In the genomic region with DNA sequence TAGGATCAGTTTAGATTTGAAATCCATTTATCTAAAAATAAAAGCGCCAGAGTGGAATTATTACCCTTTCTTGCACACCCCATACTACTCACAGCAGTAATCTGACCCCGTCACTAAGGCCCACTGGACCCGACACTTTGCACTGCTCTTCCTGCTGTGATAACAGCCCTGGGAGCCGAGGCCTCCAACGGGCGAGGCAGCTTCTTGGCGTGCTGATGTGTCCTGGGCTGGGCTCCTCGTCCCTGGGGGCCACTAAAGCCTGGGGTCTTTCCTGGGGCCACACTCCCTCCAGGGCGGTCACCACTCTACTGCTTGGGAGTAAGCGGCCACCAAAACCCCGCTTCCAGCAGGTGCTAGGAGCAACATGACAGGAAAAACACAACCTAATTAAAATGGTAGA, we compare ENCODE assay signal across 34 cellular contexts.
"Had no signal": no experiment of that assay in that cellular context is flagged by ENCODE, and none has a peak within 500 bp of the region (broad histone marks: within the 10 kb centered on the region; RNA-seq: fewer than 3 reads in every experiment).

No MANE protein-coding gene starts in this region.

- H3K4me1 Mint-ChIP-seq: activated naive CD4-positive, alpha-beta T cell treated with anti-CD3 and anti-CD28 coated beads, Interleukin-2, amount 50 U/mL, for 24 hours; activated naive CD8-positive, alpha-beta T cell treated with anti-CD3 and anti-CD28 coated beads, Interleukin-2, amount 50 U/mL, for 24 hours; brain had no signal

- H3K36me3 ChIP-seq: colonic mucosa had no signal

- H3K9me3 ChIP-seq: adrenal gland, ascending aorta, breast epithelium, colonic mucosa, gastrocnemius medialis had no signal

- H3K27me3 Mint-ChIP-seq: activated B cell treated with CpG ODN at 0.5 μM for 24 hours; activated CD4-positive, alpha-beta memory T cell treated with anti-CD3 and anti-CD28 coated beads for 36 hours; activated CD4-positive, alpha-beta T cell treated with anti-CD3 and anti-CD28 coated beads, Interleukin-2, amount 10 ng/mL, durations not matched to agents 24 days and 14 days; activated CD8-positive, alpha-beta memory T cell treated with anti-CD3 and anti-CD28 coated beads, Interleukin-2, amount 10 ng/mL, durations not matched to agents 7 days and 5 days; activated naive CD4-positive, alpha-beta T cell treated with anti-CD3 and anti-CD28 coated beads, Interleukin-2, amount 50 U/mL, for 24 hours; activated naive CD8-positive, alpha-beta T cell treated with anti-CD3 and anti-CD28 coated beads for 36 hours; activated naive CD8-positive, alpha-beta T cell treated with anti-CD3 and anti-CD28 coated beads, Interleukin-2, amount 50 U/mL, for 24 hours; brain; T-helper 17 cell had no signal

- H3K4me3 Mint-ChIP-seq: activated B cell treated with CpG ODN at 0.5 μM for 24 hours; activated CD4-positive, alpha-beta memory T cell treated with anti-CD3 and anti-CD28 coated beads for 36 hours; activated CD4-positive, alpha-beta T cell treated with anti-CD3 and anti-CD28 coated beads, Interleukin-2, amount 10 ng/mL, durations not matched to agents 24 days and 14 days; activated CD8-positive, alpha-beta memory T cell treated with anti-CD3 and anti-CD28 coated beads, Interleukin-2, amount 10 ng/mL, durations not matched to agents 7 days and 5 days; activated CD8-positive, alpha-beta T cell treated with anti-CD3 and anti-CD28 coated beads, Interleukin-2, amount 10 ng/mL, durations not matched to agents 7 days and 5 days; activated naive CD4-positive, alpha-beta T cell treated with anti-CD3 and anti-CD28 coated beads for 36 hours; activated naive CD4-positive, alpha-beta T cell treated with anti-CD3 and anti-CD28 coated beads, Interleukin-2, amount 50 U/mL, for 24 hours; activated naive CD8-positive, alpha-beta T cell treated with anti-CD3 and anti-CD28 coated beads for 36 hours; activated naive CD8-positive, alpha-beta T cell treated with anti-CD3 and anti-CD28 coated beads, Interleukin-2, amount 50 U/mL, for 24 hours; activated T-helper 1 cell treated with anti-CD3 and anti-CD28 coated beads, Interleukin-12 subunit alpha, Interleukin-12 subunit beta, Interleukin-2, Interleukin-4 antibody, amounts not matched to agents 30 ng/mL and 10 ng/mL and 1 ng/mL, durations not matched to agents 14 hours and 24 hours and 36 hours; brain; T-helper 17 cell; T-helper 2 cell treated with Interferon-gamma antibody and Interleukin-4, amounts not matched to agents 5 μg/mL and 100 μg/mL, for 36 hours had no signal

- H3K27ac Mint-ChIP-seq: activated CD4-positive, alpha-beta memory T cell treated with anti-CD3 and anti-CD28 coated beads for 36 hours; activated CD4-positive, alpha-beta T cell treated with anti-CD3 and anti-CD28 coated beads, Interleukin-2, amount 10 ng/mL, durations not matched to agents 24 days and 14 days; activated CD8-positive, alpha-beta memory T cell treated with anti-CD3 and anti-CD28 coated beads, Interleukin-2, amount 10 ng/mL, durations not matched to agents 7 days and 5 days; activated CD8-positive, alpha-beta T cell treated with anti-CD3 and anti-CD28 coated beads, Interleukin-2, amount 10 ng/mL, durations not matched to agents 7 days and 5 days; activated naive CD4-positive, alpha-beta T cell treated with anti-CD3 and anti-CD28 coated beads for 36 hours; activated naive CD4-positive, alpha-beta T cell treated with anti-CD3 and anti-CD28 coated beads, Interleukin-2, amount 50 U/mL, for 24 hours; activated naive CD8-positive, alpha-beta T cell treated with anti-CD3 and anti-CD28 coated beads for 36 hours; activated naive CD8-positive, alpha-beta T cell treated with anti-CD3 and anti-CD28 coated beads, Interleukin-2, amount 50 U/mL, for 24 hours; activated T-helper 1 cell treated with anti-CD3 and anti-CD28 coated beads, Interleukin-12 subunit alpha, Interleukin-12 subunit beta, Interleukin-2, Interleukin-4 antibody, amounts not matched to agents 30 ng/mL and 10 ng/mL and 1 ng/mL, durations not matched to agents 14 hours and 24 hours and 36 hours; activated T-helper 2 cell treated with anti-CD3 and anti-CD28 coated beads, Interferon-gamma antibody, Interleukin-2, Interleukin-4, amounts not matched to agents 10 μg/mL and 5 μg/mL and 100 μg/mL, durations not matched to agents 14 hours and 24 hours and 36 hours; T-helper 17 cell had no signal

- ATAC-seq: activated CD4-positive, CD25-positive, alpha-beta regulatory T cell treated with anti-CD3 and anti-CD28 coated beads, Interleukin-2, amount 50 U/mL, for 24 hours; activated CD8-positive, alpha-beta memory T cell treated with anti-CD3 and anti-CD28 coated beads, Interleukin-2, amount 10 ng/mL, durations not matched to agents 7 days and 5 days; activated CD8-positive, alpha-beta T cell treated with anti-CD3 and anti-CD28 coated beads, Interleukin-2, amount 10 ng/mL, durations not matched to agents 7 days and 5 days; activated naive CD8-positive, alpha-beta T cell treated with anti-CD3 and anti-CD28 coated beads, Interleukin-2, amount 50 U/mL, for 24 hours; esophagus mucosa; gastrocnemius medialis; T-helper 17 cell had no signal

- H3K4me1 ChIP-seq: adrenal gland, ascending aorta, breast epithelium, colonic mucosa, foreskin keratinocyte, gastrocnemius medialis had no signal

- DNase-seq: activated B cell treated with CpG ODN at 0.5 μM for 24 hours; activated CD4-positive, alpha-beta memory T cell treated with anti-CD3 and anti-CD28 coated beads for 36 hours; activated CD8-positive, alpha-beta memory T cell treated with anti-CD3 and anti-CD28 coated beads, Interleukin-2, amount 10 ng/mL, durations not matched to agents 7 days and 5 days; activated CD8-positive, alpha-beta memory T cell treated with anti-CD3 and anti-CD28 coated beads, Interleukin-2, amount 50 U/mL, for 4 hours; activated CD8-positive, alpha-beta T cell treated with anti-CD3 and anti-CD28 coated beads, Interleukin-2, amount 10 ng/mL, durations not matched to agents 7 days and 5 days; activated effector memory CD4-positive, alpha-beta T cell treated with anti-CD3 and anti-CD28 coated beads, Interleukin-2, amount 50 U/mL, for 16 hours; activated naive CD4-positive, alpha-beta T cell treated with anti-CD3 and anti-CD28 coated beads for 36 hours; activated naive CD8-positive, alpha-beta T cell treated with anti-CD3 and anti-CD28 coated beads for 36 hours; activated naive CD8-positive, alpha-beta T cell treated with anti-CD3 and anti-CD28 coated beads, Interleukin-2, amount 50 U/mL, for 24 hours; activated T-cell treated with anti-CD3 and anti-CD28 coated beads, Interleukin-2, amount 50 U/mL, for 1 hour; activated T-cell treated with anti-CD3 and anti-CD28 coated beads, Interleukin-2, amount 50 U/mL, for 48 hours; adrenal gland; central memory CD4-positive, alpha-beta T cell; cerebellar nuclear complex; colonic mucosa; effector CD8-positive, alpha-beta T cell; gastrocnemius medialis; glutamatergic neuron; T-helper 1 cell; T-helper 17 cell; T1000 had no signal

- H3K9me3 Mint-ChIP-seq: activated B cell treated with CpG ODN at 0.5 μM for 24 hours; activated CD4-positive, alpha-beta memory T cell treated with anti-CD3 and anti-CD28 coated beads for 36 hours; activated naive CD4-positive, alpha-beta T cell treated with anti-CD3 and anti-CD28 coated beads for 36 hours; activated naive CD4-positive, alpha-beta T cell treated with anti-CD3 and anti-CD28 coated beads, Interleukin-2, amount 50 U/mL, for 24 hours; activated naive CD8-positive, alpha-beta T cell treated with anti-CD3 and anti-CD28 coated beads for 36 hours; activated naive CD8-positive, alpha-beta T cell treated with anti-CD3 and anti-CD28 coated beads, Interleukin-2, amount 50 U/mL, for 24 hours; activated T-helper 1 cell treated with anti-CD3 and anti-CD28 coated beads, Interleukin-12 subunit alpha, Interleukin-12 subunit beta, Interleukin-2, Interleukin-4 antibody, amounts not matched to agents 30 ng/mL and 10 ng/mL and 1 ng/mL, durations not matched to agents 14 hours and 24 hours and 36 hours; activated T-helper 2 cell treated with anti-CD3 and anti-CD28 coated beads, Interferon-gamma antibody, Interleukin-2, Interleukin-4, amounts not matched to agents 10 μg/mL and 5 μg/mL and 100 μg/mL, durations not matched to agents 14 hours and 24 hours and 36 hours; T-helper 2 cell treated with Interferon-gamma antibody and Interleukin-4, amounts not matched to agents 5 μg/mL and 100 μg/mL, for 36 hours had no signal

- H3K27me3 ChIP-seq: adrenal gland, ascending aorta, breast epithelium, cardiac muscle cell, colonic mucosa, foreskin keratinocyte, gastrocnemius medialis had no signal

- H3K27ac ChIP-seq: adrenal gland, ascending aorta, breast epithelium, cardiac muscle cell, colonic mucosa, foreskin keratinocyte, gastrocnemius medialis, WERI-Rb-1 had no signal

- H3K4me3 ChIP-seq: adrenal gland, ascending aorta, breast epithelium, cardiac muscle cell, colonic mucosa, gastrocnemius medialis had no signal
